Comparison of ENCODE assay signal across 8 cellular contexts in the genomic region with DNA sequence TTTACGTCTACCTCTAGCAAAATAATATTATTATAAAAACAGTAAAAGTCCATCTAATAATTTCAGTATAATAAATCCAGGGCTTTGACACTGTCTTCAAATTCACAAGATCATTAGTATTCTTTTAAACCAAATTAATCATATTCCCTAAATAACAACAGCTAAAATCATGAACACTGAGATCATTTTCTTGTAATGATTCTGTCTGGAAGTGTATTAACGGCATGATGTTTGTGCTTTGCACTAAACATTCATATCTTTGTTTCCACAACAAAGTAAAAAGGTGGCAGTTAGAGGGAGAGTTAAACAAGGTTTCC. TPM values are rescaled to one million over a fixed set of nuclear protein-coding genes. Genes with fewer than 3 reads are reported as not detected.
DNase-seq lines count a peak whose midpoint lies in the region; ATAC-seq and TF ChIP-seq lines count a peak whose summit lies in the region.

No MANE protein-coding gene starts in this region.

- H3K27me3 ChIP-seq in AG04450 (ENCODE audit: control insufficient read depth, insufficient read depth, low read length): no peaks in the 10 kb centered on the region

- peak overlapping the region; percentile 90 to 96 (median 92) for H3K4me3 Mint-ChIP-seq in IgD-negative memory B cell
- H3K4me3 Mint-ChIP-seq in naive thymus-derived CD8-positive, alpha-beta T cell: peak overlapping the region; percentile 72 to 99 (median 96)

- H3K27ac ChIP-seq in AG04450 (ENCODE audit: low read depth, low read length) (peak overlapping the region; percentile 82), coronary artery (peak overlapping the region; percentile 93 to 94)

- no peaks in the 10 kb centered on the region for H3K27me3 Mint-ChIP-seq in IgD-negative memory B cell
- H3K27me3 Mint-ChIP-seq in naive thymus-derived CD8-positive, alpha-beta T cell: no peaks in the 10 kb centered on the region

- DNase-seq in AG04450 (ENCODE audit: low read depth, low spot score) (no peak), coronary artery (ENCODE audit: low spot score) (no peak), activated gamma-delta T cell (lab: John Stamatoyannopoulos, UW) (no peak)
- no peak for DNase-seq in naive thymus-derived CD8-positive, alpha-beta T cell
- DNase-seq in activated CD4-positive, CD25-positive, alpha-beta regulatory T cell treated with anti-CD3 and anti-CD28 coated beads, Interleukin-2, amount 50 U/mL, for 72 hours: no peak

- POLR2A ChIA-PET in AG04450 (lab: Yijun Ruan, JAX): interaction anchor here (0.7 to 2.5 kb wide), 2 partner anchors 20 to 26 kb away, joined by 3 to 9 read pairs; a partner anchor contains a TSS
- POLR2A ChIA-PET in naive thymus-derived CD8-positive, alpha-beta T cell (lab: Charles Lee): interaction anchor here (0.6 to 6.8 kb wide), 21 partner anchors 9 to 779 kb away, joined by 3 to 128 read pairs (median 8); a partner anchor contains a TSS

- peaks cover 35 to 48% (median 40%) of the 10 kb centered on the region in 3 donors for H3K4me1 Mint-ChIP-seq in IgD-negative memory B cell
- peaks cover 25 to 68% (median 53%) of the 10 kb centered on the region in 4 donors for H3K4me1 Mint-ChIP-seq in naive thymus-derived CD8-positive, alpha-beta T cell

- no peaks in the 10 kb centered on the region for H3K9me3 Mint-ChIP-seq in IgD-negative memory B cell
- H3K9me3 Mint-ChIP-seq in naive thymus-derived CD8-positive, alpha-beta T cell: no peaks in the 10 kb centered on the region

- peaks cover 1% of the 10 kb centered on the region for H3K36me3 Mint-ChIP-seq in IgD-negative memory B cell
- H3K36me3 Mint-ChIP-seq in naive thymus-derived CD8-positive, alpha-beta T cell: peaks cover 0 to 6% (median 4%) of the 10 kb centered on the region in 3 donors

- TF ChIP-seq CTCF in AG04450 (IDR thresholded peaks at IDR 0.05; ENCODE audit: low read depth, low read length) (no peak), coronary artery (IDR thresholded peaks at IDR 0.05) (no peak)

- H3K9me3 ChIP-seq in AG04450 (ENCODE audit: control insufficient read depth, insufficient read depth, low read length): no peaks in the 10 kb centered on the region

- CTCF ChIA-PET in AG04450 (lab: Charles Lee): interaction anchor here (0.6 to 0.8 kb wide), 2 partner anchors 9 to 190 kb away, joined by 3 read pairs; no protein-coding TSS in a partner anchor

- ATAC-seq in naive thymus-derived CD8-positive, alpha-beta T cell: peak in 1 of 2 donors; percentile 58
- ATAC-seq in GM19455 (IDR thresholded peaks at IDR 0.05; ENCODE audit: unreplicated experiment): no peak
- ATAC-seq in HG03097 (IDR thresholded peaks at IDR 0.05; ENCODE audit: low FRiP score, unreplicated experiment): no peak

- H3K4me3 ChIP-seq in AG04450 (ENCODE audit: low read depth, low read length) (peak overlapping the region; percentile 64), coronary artery (peak overlapping the region; percentile 77)

- peak overlapping the region; percentile 93 to 99 (median 97) for H3K27ac Mint-ChIP-seq in IgD-negative memory B cell
- peak overlapping the region; percentile 91 to 100 (median 98) for H3K27ac Mint-ChIP-seq in naive thymus-derived CD8-positive, alpha-beta T cell

RNA-seq across cellular contexts. Expression of a gene that starts 18.8 kb away (rescaled TPM):
- polyA plus RNA-seq in AG04450 (2011; rRNA removed) (4.9 and 6.9 TPM in 2 replicates), IgD-negative memory B cell (5.9 TPM)
- polyA minus RNA-seq in AG04450 (2011; rRNA and poly(A)+ RNA removed): 13.7 and 14.5 TPM in 2 replicates
- 10 to 100 TPM; 84.8 to 99.2 TPM for total RNA-seq in naive thymus-derived CD8-positive, alpha-beta T cell
- 10 to 100 TPM in 2 of 3 donors, 1 to 10 TPM in 1; 6.5 to 17.1 (median 12.5) TPM for polyA plus RNA-seq in naive thymus-derived CD8-positive, alpha-beta T cell
